ENCODE assay signal across 9 cellular contexts in the genomic region with DNA sequence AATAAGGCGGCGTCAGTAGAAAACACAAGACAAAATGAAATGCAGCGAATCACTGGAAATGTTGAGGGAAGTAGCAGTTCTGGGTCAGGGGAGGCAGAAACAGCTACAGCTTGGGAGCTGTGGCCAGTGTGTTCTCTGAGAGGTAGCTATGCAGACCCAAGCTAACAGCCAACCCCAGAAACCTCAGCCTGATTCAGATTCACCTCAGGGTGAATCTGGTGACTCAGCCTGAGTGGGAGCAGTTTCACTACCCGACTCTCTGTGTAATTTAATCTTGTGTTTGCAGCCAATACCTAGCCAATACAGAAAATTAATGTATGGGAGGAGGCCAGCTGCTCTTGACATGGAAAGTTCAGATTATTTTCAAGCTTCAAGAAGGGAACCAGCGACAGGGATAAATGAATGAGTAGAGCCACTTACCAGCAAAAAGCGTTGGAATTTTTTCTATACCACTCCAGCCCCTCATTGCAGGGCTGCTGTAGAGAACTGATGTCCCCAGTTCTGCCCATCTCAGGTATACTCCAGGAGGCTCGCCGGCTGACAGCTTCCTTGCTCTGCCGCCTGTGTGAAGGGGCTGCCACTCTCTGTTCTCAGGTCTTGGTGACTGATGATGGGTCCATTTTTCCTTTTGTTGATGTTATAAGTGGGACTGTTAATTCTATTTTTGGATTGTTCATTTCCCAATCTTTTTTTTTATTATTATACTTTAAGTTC. TPM values are rescaled to one million over a fixed set of nuclear protein-coding genes. Genes with fewer than 3 reads are reported as not detected.
DNase-seq lines count a peak whose midpoint lies in the region; ATAC-seq, FAIRE-seq and TF ChIP-seq lines count a peak whose summit lies in the region.
"Had no signal": no experiment of that assay in that cellular context is flagged by ENCODE, and none has a peak within 500 bp of the region (broad histone marks: within the 10 kb centered on the region; RNA-seq: fewer than 3 reads in every experiment).

No MANE protein-coding gene starts in this region.

- no peak for TF ChIP-seq POLR2A in testis (IDR thresholded peaks at IDR 0.05)

- 44 to 50% methylated on average over 9 of the region's 9 CpGs for WGBS in pancreas, 2 donors
- WGBS in testis, 2 donors = 76 to 80% methylated on average over 9 of the region's 9 CpGs
- WGBS in heart right ventricle, 2 donors = 76 to 80% methylated on average over 9 of the region's 9 CpGs

- H3K4me3 ChIP-seq in pancreas (no peak overlapping the region), testis (no peak overlapping the region), heart right ventricle (no peak overlapping the region)

- H3K9me3 ChIP-seq in pancreas = no peaks in the 10 kb centered on the region
- no peaks in the 10 kb centered on the region for H3K9me3 ChIP-seq in testis
- H3K9me3 ChIP-seq in heart right ventricle = peaks cover 0 to 5% (median 0%) of the 10 kb centered on the region in 11 donors

- no peaks in the 10 kb centered on the region for H3K36me3 Mint-ChIP-seq in activated naive CD8-positive, alpha-beta T cell treated with anti-CD3 and anti-CD28 coated beads, Interleukin-2, amount 50 U/mL, for 24 hours (ENCODE audit: low read depth)

- no peaks in the 10 kb centered on the region for H3K27me3 ChIP-seq in pancreas
- no peaks in the 10 kb centered on the region for H3K27me3 ChIP-seq in testis
- H3K27me3 ChIP-seq in heart right ventricle = peaks cover 0 to 68% (median 31%) of the 10 kb centered on the region in 7 donors

- H3K36me3 ChIP-seq in pancreas (no peaks in the 10 kb centered on the region), testis (ENCODE audit: low read depth, missing control alignments) (no peaks in the 10 kb centered on the region), heart right ventricle (no peaks in the 10 kb centered on the region)

- DNase-seq in GM13977 (ENCODE audit: low spot score) = peak; percentile 70
- DNase-seq in LHCN-M2 (ENCODE audit: low read depth) = peak; percentile 82
- peak; percentile 65 for DNase-seq in activated naive CD8-positive, alpha-beta T cell treated with anti-CD3 and anti-CD28 coated beads, Interleukin-2, amount 50 U/mL, for 24 hours
- peak in 1 of 6 donors; percentile 17 for DNase-seq in pancreas
- no peak for DNase-seq in superior temporal gyrus (ENCODE audit: extremely low spot score)
- DNase-seq in testis = no peak
- DNase-seq in heart right ventricle = no peak
- DNase-seq in NCI-H128 (lab: John Stamatoyannopoulos, UW; ENCODE audit: unreplicated experiment) = no peak

- H3K4me1 Mint-ChIP-seq in activated naive CD8-positive, alpha-beta T cell treated with anti-CD3 and anti-CD28 coated beads, Interleukin-2, amount 50 U/mL, for 24 hours = peaks cover 21% of the 10 kb centered on the region

- no peak overlapping the region for H3K27ac Mint-ChIP-seq in activated naive CD8-positive, alpha-beta T cell treated with anti-CD3 and anti-CD28 coated beads, Interleukin-2, amount 50 U/mL, for 24 hours

- H3K27ac ChIP-seq in pancreas (no peak overlapping the region), testis (no peak overlapping the region), heart right ventricle (no peak overlapping the region)

- no peaks in the 10 kb centered on the region for H3K9me3 Mint-ChIP-seq in activated naive CD8-positive, alpha-beta T cell treated with anti-CD3 and anti-CD28 coated beads, Interleukin-2, amount 50 U/mL, for 24 hours

- H3K4me1 ChIP-seq in pancreas (peaks cover 0 to 10% (median 0%) of the 10 kb centered on the region in 3 donors), testis (no peaks in the 10 kb centered on the region), heart right ventricle (no peaks in the 10 kb centered on the region)

- peak overlapping the region; percentile 22 for H3K4me3 Mint-ChIP-seq in activated naive CD8-positive, alpha-beta T cell treated with anti-CD3 and anti-CD28 coated beads, Interleukin-2, amount 50 U/mL, for 24 hours

- ATAC-seq in activated naive CD8-positive, alpha-beta T cell treated with anti-CD3 and anti-CD28 coated beads, Interleukin-2, amount 50 U/mL, for 24 hours = peak; percentile 100
- peak; percentile 48 to 80 (median 70) for ATAC-seq in pancreas
- no peak for ATAC-seq in heart right ventricle

- TF ChIP-seq CTCF in GM13977 (IDR thresholded peaks at IDR 0.05; ENCODE audit: extremely low read depth, insufficient read depth, missing control alignments) (no peak), pancreas (IDR thresholded peaks at IDR 0.05) (no peak), testis (IDR thresholded peaks at IDR 0.05) (no peak), heart right ventricle (IDR thresholded peaks at IDR 0.05) (no peak)

- no peak for FAIRE-seq in pancreas (lab: Jason Lieb, UNC)

- in situ Hi-C loops in GM13977 (cut with MboI; ENCODE audit: low pct_unique_long_range_greater_than_20kb, low sequenced_read_pairs, unreplicated experiment) = no loop called here

- peaks cover 74% of the 10 kb centered on the region for H3K27me3 Mint-ChIP-seq in activated naive CD8-positive, alpha-beta T cell treated with anti-CD3 and anti-CD28 coated beads, Interleukin-2, amount 50 U/mL, for 24 hours

- intact Hi-C loops in pancreas (cut with DNase I) (no loop called here), testis (cut with DNase I; ENCODE audit: low total_unique reads) (no loop called here), heart right ventricle (cut with DNase I) (no loop called here)

RNA-seq across cellular contexts. Expression of gene IGFL3, which starts 8.9 kb away (rescaled TPM):
- total RNA-seq in LHCN-M2 (2014; rRNA removed) = 0.40 TPM in 1 of 2 replicates, not detected in the other
- polyA plus RNA-seq in LHCN-M2 (2012) = not detected
- not detected for total RNA-seq in pancreas
- not detected for polyA plus RNA-seq in pancreas
- not detected for total RNA-seq in testis
- not detected for polyA plus RNA-seq in testis (ENCODE audit: insufficient read depth, low read depth, low replicate concordance)
- not detected for total RNA-seq in heart right ventricle
- not detected for polyA plus RNA-seq in heart right ventricle
- total RNA-seq: urinary bladder had no signal
- polyA plus RNA-seq: urinary bladder had no signal

RNA-seq across cellular contexts. Expression of gene IGFL2, which starts 32.5 kb away (rescaled TPM):
- total RNA-seq in LHCN-M2 (2014; rRNA removed) (not detected in 2 replicates), pancreas (not detected), testis (1 to 10 TPM; 7.2 to 7.6 TPM), heart right ventricle (under 1 TPM in 1 of 10 donors, not detected in 9; 0.44 TPM)
- 0.07 TPM for polyA plus RNA-seq in LHCN-M2 (2012)
- polyA plus RNA-seq in pancreas (not detected), testis (ENCODE audit: insufficient read depth, low read depth, low replicate concordance) (8.0 TPM), heart right ventricle (not detected)
- total RNA-seq: urinary bladder had no signal
- polyA plus RNA-seq: urinary bladder had no signal

Comparison
In these comparisons a context has a peak if more than half of its experiments do, and no peak if none do; other contexts are left out.
1. DNase-seq: peak in GM13977 (single experiment), LHCN-M2 (single experiment) and activated naive CD8-positive, alpha-beta T cell treated with anti-CD3 and anti-CD28 coated beads, Interleukin-2, amount 50 U/mL, for 24 hours (single experiment); none in superior temporal gyrus (single experiment), testis (single experiment), heart right ventricle (0 of 2) and NCI-H128 (single experiment).
2. ATAC-seq: peak in activated naive CD8-positive, alpha-beta T cell treated with anti-CD3 and anti-CD28 coated beads, Interleukin-2, amount 50 U/mL, for 24 hours (single experiment) and pancreas (4 of 4); none in heart right ventricle (0 of 8).